ENCODE assay signal across 17 cellular contexts in genomic region chr22:19766235-19766505, GRCh38. TPM values are rescaled to one million over a fixed set of nuclear protein-coding genes. Genes with fewer than 3 reads are reported as not detected.
A peak's percentile ranks its signal among the peaks of the same experiment; 100 is the strongest.
DNase-seq lines count a peak whose midpoint lies in the region; ATAC-seq, FAIRE-seq and TF ChIP-seq lines count a peak whose summit lies in the region.
"Had no signal": no experiment of that assay in that cellular context is flagged by ENCODE, and none has a peak within 500 bp of the region (broad histone marks: within the 10 kb centered on the region; RNA-seq: fewer than 3 reads in every experiment).

No MANE protein-coding gene starts in this region.

- no peak for TF ChIP-seq POLR2A in HepG2 (IDR thresholded peaks at IDR 0.05; ENCODE audit: insufficient read depth in 1 of 2, low read depth in 2 of 2, low read length in 2 of 2)
- no peak for TF ChIP-seq POLR2A in right lobe of liver (IDR thresholded peaks at IDR 0.05)
- no peak for TF ChIP-seq POLR2A in vagina (IDR thresholded peaks at IDR 0.05)

- intact Hi-C loops in HepG2 (cut with micrococcal nuclease; ENCODE audit: unreplicated experiment) (no loop called here), right lobe of liver (cut with DNase I) (no loop called here), lower lobe of right lung (cut with DNase I) (no loop called here), vagina (cut with DNase I) (no loop called here)

- no peak overlapping the region for H3K27ac Mint-ChIP-seq in astrocyte (ENCODE audit: unreplicated experiment)
- H3K27ac Mint-ChIP-seq: activated CD4-positive, alpha-beta T cell treated with anti-CD3 and anti-CD28 coated beads for 36 hours; memory B cell had no signal

- H4K20me1 ChIP-seq in HepG2 (ENCODE audit: insufficient read depth, low read length): peaks cover 3% of the 10 kb centered on the region; the same call in 1 of the 2 replicates
- H4K20me1 ChIP-seq in astrocyte (ENCODE audit: insufficient read depth, low read length): peaks cover 15% of the 10 kb centered on the region

- CTCF ChIA-PET in HepG2 (lab: Yijun Ruan, JAX; ENCODE audit: low intra/inter-chr PET ratio, low total read pairs): no interaction called here

- no peak for DNase-seq in HepG2 (ENCODE audit: low spot score)
- DNase-seq in right lobe of liver: no peak
- DNase-seq in astrocyte (ENCODE audit: low read depth): no peak
- DNase-seq in lower lobe of right lung: no peak
- DNase-seq in vagina (ENCODE audit: extremely low spot score in 2 of 2): no peak
- DNase-seq in foreskin melanocyte: no peak
- DNase-seq: BE2C, NCI-H1694, NCI-H510A, nucleus accumbens had no signal

- H2AFZ ChIP-seq in HepG2 (ENCODE audit: low read length) (no peak overlapping the region), astrocyte (ENCODE audit: low read depth, low read length) (no peak overlapping the region)

- H3K4me1 Mint-ChIP-seq in astrocyte (ENCODE audit: low read depth, unreplicated experiment): no peaks in the 10 kb centered on the region

- POLR2A ChIA-PET in HepG2 (lab: Yijun Ruan, JAX): no interaction called here

- H3K27me3 Mint-ChIP-seq in astrocyte (ENCODE audit: low read depth, unreplicated experiment): peaks cover 65% of the 10 kb centered on the region

- TF ChIP-seq EP300 in HepG2 (IDR thresholded peaks at IDR 0.05; ENCODE audit: low read depth in 2 of 2, low read length in 2 of 2) (no peak), HepG2 (CRISPR knock-in tag; IDR thresholded peaks at IDR 0.05; ENCODE audit: borderline replicate concordance) (no peak)

- peaks cover 3% of the 10 kb centered on the region for H3K36me3 Mint-ChIP-seq in astrocyte (ENCODE audit: low read depth, unreplicated experiment)
- H3K36me3 Mint-ChIP-seq: IgD-negative memory B cell, memory B cell had no signal

- H3K4me3 Mint-ChIP-seq in astrocyte (ENCODE audit: unreplicated experiment): no peak overlapping the region
- H3K4me3 Mint-ChIP-seq: activated CD4-positive, alpha-beta T cell treated with anti-CD3 and anti-CD28 coated beads for 36 hours had no signal

- ATAC-seq in HepG2 (no peak), right lobe of liver (no peak), lower lobe of right lung (no peak), GM21367 (IDR thresholded peaks at IDR 0.05; ENCODE audit: unreplicated experiment) (no peak), GM19324 (IDR thresholded peaks at IDR 0.05; ENCODE audit: low FRiP score, unreplicated experiment) (no peak)

- peak overlapping the region in 1 of 3 experiments; percentile 37; a peak in 1 of 6 replicates for H3K4me3 ChIP-seq in HepG2 (replicated peaks in 1 of 3; ENCODE audit: insufficient read depth in 1 of 3, low read depth in 2 of 3, low read length in 3 of 3)
- H3K4me3 ChIP-seq in right lobe of liver: peak overlapping the region in 1 of 3 donors; percentile 38
- no peak overlapping the region for H3K4me3 ChIP-seq in astrocyte (ENCODE audit: insufficient read depth, low read depth, low read length)
- H3K4me3 ChIP-seq in lower lobe of right lung: peak overlapping the region; percentile 44
- peak overlapping the region; percentile 41 to 44 for H3K4me3 ChIP-seq in vagina

- H3K4me1 ChIP-seq in HepG2 (ENCODE audit: insufficient read depth, low read length): peaks cover 34% of the 10 kb centered on the region
- H3K4me1 ChIP-seq in right lobe of liver: peaks cover 0 to 15% (median 0%) of the 10 kb centered on the region in 4 donors
- no peaks in the 10 kb centered on the region for H3K4me1 ChIP-seq in astrocyte (ENCODE audit: insufficient read depth, low read length)
- peaks cover 20% of the 10 kb centered on the region for H3K4me1 ChIP-seq in lower lobe of right lung
- H3K4me1 ChIP-seq in vagina: peaks cover 19% of the 10 kb centered on the region
- H3K4me1 ChIP-seq: BE2C had no signal

- H3K27ac ChIP-seq in HepG2 (ENCODE audit: extremely low read length, insufficient read depth, low read length) (no peak overlapping the region), right lobe of liver (no peak overlapping the region), astrocyte (ENCODE audit: low read depth, low read length) (no peak overlapping the region), lower lobe of right lung (peak overlapping the region; percentile 6), vagina (no peak overlapping the region)

- H3K27me3 ChIP-seq in HepG2 (ENCODE audit: control insufficient read depth in 1 of 2, insufficient read depth in 2 of 2, low read length in 2 of 2) (peaks cover 26 to 92% of the 10 kb centered on the region in 2 experiments), right lobe of liver (peaks cover 0 to 12% of the 10 kb centered on the region in 2 donors), astrocyte (ENCODE audit: insufficient read depth, low read length) (peaks cover 79% of the 10 kb centered on the region), lower lobe of right lung (ENCODE audit: low read depth) (peaks cover 98% of the 10 kb centered on the region), vagina (no peaks in the 10 kb centered on the region)

- FAIRE-seq in HepG2 (lab: Jason Lieb, UNC): no peak
- FAIRE-seq in astrocyte (lab: Jason Lieb, UNC): no peak

- no peaks in the 10 kb centered on the region for H3K79me2 ChIP-seq in HepG2 (ENCODE audit: insufficient read depth, low read length)
- H3K79me2 ChIP-seq in astrocyte (ENCODE audit: insufficient read depth, low read length): no peaks in the 10 kb centered on the region

- H3K9me3 Mint-ChIP-seq in astrocyte (ENCODE audit: unreplicated experiment): peaks cover 12% of the 10 kb centered on the region
- H3K9me3 Mint-ChIP-seq: memory B cell had no signal

- no TSS peak for BruUV-seq in HepG2 (replicated peaks; lab: Mats Ljungman, UMichigan)

- TF ChIP-seq CTCF in HepG2 (CRISPR knock-in tag; IDR thresholded peaks at IDR 0.05): no peak
- no peak for TF ChIP-seq CTCF in right lobe of liver (IDR thresholded peaks at IDR 0.05)
- no peak for TF ChIP-seq CTCF in astrocyte (IDR thresholded peaks at IDR 0.05; ENCODE audit: insufficient read depth, low read depth, low read length)
- no peak for TF ChIP-seq CTCF in lower lobe of right lung (IDR thresholded peaks at IDR 0.05)
- no peak for TF ChIP-seq CTCF in vagina (IDR thresholded peaks at IDR 0.05)

- H3K9me3 ChIP-seq in HepG2 (ENCODE audit: low read length) (no peaks in the 10 kb centered on the region), right lobe of liver (no peaks in the 10 kb centered on the region), astrocyte (ENCODE audit: insufficient read depth, low read depth, low read length) (peaks cover 3% of the 10 kb centered on the region), lower lobe of right lung (no peaks in the 10 kb centered on the region), vagina (no peaks in the 10 kb centered on the region)
- H3K9me3 ChIP-seq: BE2C had no signal

- H3K9ac ChIP-seq in HepG2 (ENCODE audit: insufficient read depth, low read depth, low read length): no peak overlapping the region
- H3K9ac ChIP-seq in astrocyte (ENCODE audit: low read length): no peak overlapping the region

- H3K4me2 ChIP-seq in HepG2 (ENCODE audit: low read depth, low read length) (no peak overlapping the region), astrocyte (ENCODE audit: low read length) (peak overlapping the region; percentile 52)

- WGBS in HepG2 (ENCODE audit: low lambda C conversion rate): no CpG with 5 or more reads among the region's 36 CpGs
- WGBS in right lobe of liver (ENCODE audit: insufficient coverage, low coverage, low lambda C conversion rate, missing lambda C conversion rate): no CpG with 5 or more reads among the region's 36 CpGs

- in situ Hi-C loops in HepG2 (cut with HindIII; ENCODE audit: extremely low pct_ligation_motif_present, low pct_unique_long_range_greater_than_20kb): no loop called here

- no peak for TF ChIP-seq RAD21 in HepG2 (CRISPR knock-in tag; IDR thresholded peaks at IDR 0.05)

- H3K36me3 ChIP-seq in HepG2 (replicated peaks in 1 of 2; ENCODE audit: control insufficient read depth in 1 of 2, insufficient read depth in 2 of 2, low read length in 2 of 2): no peaks in the 10 kb centered on the region
- H3K36me3 ChIP-seq in right lobe of liver: no peaks in the 10 kb centered on the region
- no peaks in the 10 kb centered on the region for H3K36me3 ChIP-seq in astrocyte (ENCODE audit: insufficient read depth, low read length)
- no peaks in the 10 kb centered on the region for H3K36me3 ChIP-seq in lower lobe of right lung
- H3K36me3 ChIP-seq in vagina: no peaks in the 10 kb centered on the region
- H3K36me3 ChIP-seq: BE2C had no signal

RNA-seq across cellular contexts. Expression of gene TBX1, which starts 5.6 kb away (rescaled TPM):
- total RNA-seq in HepG2 (2016; rRNA removed; fragmentation: Illumina TruSeq; extraction: Trizol) (not detected in 2 replicates), right lobe of liver (under 1 TPM in 4 of 6 experiments, not detected in 2; 0.24 to 0.37 (median 0.30) TPM), astrocyte (2.0 and 6.8 TPM in 2 replicates), lower lobe of right lung (13.5 TPM), vagina (7.1 TPM)
- total RNA-seq in HepG2 (2016; cell fraction: cytosol; rRNA removed; fragmentation: Illumina TruSeq; extraction: Trizol; ENCODE audit: low read depth): not detected in 2 replicates
- not detected in 2 replicates for total RNA-seq in HepG2 (2016; cell fraction: insoluble cytoplasmic fraction; rRNA removed; fragmentation: Illumina TruSeq; extraction: Trizol)
- total RNA-seq in HepG2 (2016; cell fraction: membrane; rRNA removed; fragmentation: Illumina TruSeq; extraction: Trizol): not detected in 2 replicates
- not detected in 2 replicates for total RNA-seq in HepG2 (2016; cell fraction: nucleus; rRNA removed; fragmentation: Illumina TruSeq; extraction: Trizol)
- not detected in 2 replicates for polyA plus RNA-seq in HepG2 (2011; rRNA removed)
- polyA plus RNA-seq in HepG2 (2011; cell fraction: cytosol; rRNA removed): 0.03 TPM in 1 of 2 replicates, not detected in the other
- polyA plus RNA-seq in HepG2 (2011; cell fraction: nucleus; rRNA removed): 0.23 TPM in 1 of 2 replicates, not detected in the other
- not detected in 2 replicates for polyA plus RNA-seq in HepG2 (2012)
- polyA plus RNA-seq in HepG2 (2016; cell fraction: cytosol; fragmentation: Illumina TruSeq; extraction: Trizol; ENCODE audit: low read depth): not detected in 2 replicates
- not detected in 2 replicates for polyA plus RNA-seq in HepG2 (2016; cell fraction: insoluble cytoplasmic fraction; fragmentation: Illumina TruSeq; extraction: Trizol; ENCODE audit: low read depth)
- polyA plus RNA-seq in HepG2 (2016; cell fraction: membrane; fragmentation: Illumina TruSeq; extraction: Trizol; ENCODE audit: low read depth): 0.08 TPM in 1 of 2 replicates, not detected in the other
- polyA plus RNA-seq in HepG2 (2016; cell fraction: nucleus; fragmentation: Illumina TruSeq; extraction: Trizol; ENCODE audit: insufficient read depth, low read depth): not detected in 2 replicates
- polyA minus RNA-seq in HepG2 (2011; rRNA and poly(A)+ RNA removed; ENCODE audit: low replicate concordance): not detected in 2 replicates
- polyA minus RNA-seq in HepG2 (2011; cell fraction: cytosol; rRNA and poly(A)+ RNA removed): not detected in 2 replicates
- not detected in 2 replicates for polyA minus RNA-seq in HepG2 (2011; cell fraction: nucleus; rRNA and poly(A)+ RNA removed)
- total RNA-seq: activated CD4-positive, alpha-beta T cell treated with anti-CD3 and anti-CD28 coated beads for 36 hours; T-helper 1 cell treated with Interleukin-12 subunit alpha and Interleukin-12 subunit beta and Interleukin-4 antibody, amounts not matched to agents 30 ng/mL and 1 ng/mL, for 36 hours; temporal lobe had no signal
- polyA plus RNA-seq: IgD-negative memory B cell had no signal

RNA-seq across cellular contexts. Expression of gene GP1BB, which starts 42.8 kb away (rescaled TPM):
- total RNA-seq in HepG2 (2016; rRNA removed; fragmentation: Illumina TruSeq; extraction: Trizol): not detected in 2 replicates
- total RNA-seq in HepG2 (2016; cell fraction: cytosol; rRNA removed; fragmentation: Illumina TruSeq; extraction: Trizol; ENCODE audit: low read depth): not detected in 2 replicates
- total RNA-seq in HepG2 (2016; cell fraction: insoluble cytoplasmic fraction; rRNA removed; fragmentation: Illumina TruSeq; extraction: Trizol): not detected in 2 replicates
- 0.10 TPM in 1 of 2 replicates, not detected in the other for total RNA-seq in HepG2 (2016; cell fraction: membrane; rRNA removed; fragmentation: Illumina TruSeq; extraction: Trizol)
- not detected in 2 replicates for total RNA-seq in HepG2 (2016; cell fraction: nucleus; rRNA removed; fragmentation: Illumina TruSeq; extraction: Trizol)
- polyA plus RNA-seq in HepG2 (2011; rRNA removed): 0.07 TPM in 1 of 2 replicates, not detected in the other
- polyA plus RNA-seq in HepG2 (2011; cell fraction: cytosol; rRNA removed): 0.16 TPM in 1 of 2 replicates, not detected in the other
- polyA plus RNA-seq in HepG2 (2011; cell fraction: nucleus; rRNA removed): 0.47 TPM in 1 of 2 replicates, not detected in the other
- not detected in 2 replicates for polyA plus RNA-seq in HepG2 (2012)
- not detected in 2 replicates for polyA plus RNA-seq in HepG2 (2016; cell fraction: cytosol; fragmentation: Illumina TruSeq; extraction: Trizol; ENCODE audit: low read depth)
- not detected in 2 replicates for polyA plus RNA-seq in HepG2 (2016; cell fraction: insoluble cytoplasmic fraction; fragmentation: Illumina TruSeq; extraction: Trizol; ENCODE audit: low read depth)
- not detected in 2 replicates for polyA plus RNA-seq in HepG2 (2016; cell fraction: membrane; fragmentation: Illumina TruSeq; extraction: Trizol; ENCODE audit: low read depth)
- not detected in 2 replicates for polyA plus RNA-seq in HepG2 (2016; cell fraction: nucleus; fragmentation: Illumina TruSeq; extraction: Trizol; ENCODE audit: insufficient read depth, low read depth)
- polyA minus RNA-seq in HepG2 (2011; rRNA and poly(A)+ RNA removed; ENCODE audit: low replicate concordance): 0.32 TPM in 1 of 2 replicates, not detected in the other
- polyA minus RNA-seq in HepG2 (2011; cell fraction: cytosol; rRNA and poly(A)+ RNA removed): not detected in 2 replicates
- polyA minus RNA-seq in HepG2 (2011; cell fraction: nucleus; rRNA and poly(A)+ RNA removed): not detected in 2 replicates
- total RNA-seq in right lobe of liver: 1 to 10 TPM in 1 of 6 experiments, under 1 TPM in 4, not detected in 1; 0.15 to 1.3 (median 0.62) TPM
- total RNA-seq in astrocyte: 0.95 and 2.8 TPM in 2 replicates
- 2.8 TPM for total RNA-seq in lower lobe of right lung
- 14.5 TPM for total RNA-seq in vagina
- total RNA-seq: activated CD4-positive, alpha-beta T cell treated with anti-CD3 and anti-CD28 coated beads for 36 hours; T-helper 1 cell treated with Interleukin-12 subunit alpha and Interleukin-12 subunit beta and Interleukin-4 antibody, amounts not matched to agents 30 ng/mL and 1 ng/mL, for 36 hours had no signal

RNA-seq across cellular contexts. Expression of gene SEPTIN5, which starts 51.9 kb away (rescaled TPM):
- total RNA-seq in HepG2 (2016; rRNA removed; fragmentation: Illumina TruSeq; extraction: Trizol) (not detected in 2 replicates), right lobe of liver (1 to 10 TPM; 1.3 to 3.7 (median 2.1) TPM), astrocyte (7.3 and 8.6 TPM in 2 replicates), lower lobe of right lung (9.3 TPM), vagina (67.3 TPM)
- 0.09 and 0.20 TPM in 2 replicates for total RNA-seq in HepG2 (2016; cell fraction: cytosol; rRNA removed; fragmentation: Illumina TruSeq; extraction: Trizol; ENCODE audit: low read depth)
- total RNA-seq in HepG2 (2016; cell fraction: insoluble cytoplasmic fraction; rRNA removed; fragmentation: Illumina TruSeq; extraction: Trizol): not detected in 2 replicates
- total RNA-seq in HepG2 (2016; cell fraction: membrane; rRNA removed; fragmentation: Illumina TruSeq; extraction: Trizol): 0.06 and 0.10 TPM in 2 replicates
- total RNA-seq in HepG2 (2016; cell fraction: nucleus; rRNA removed; fragmentation: Illumina TruSeq; extraction: Trizol): not detected in 2 replicates
- polyA plus RNA-seq in HepG2 (2011; rRNA removed): 0.33 and 0.55 TPM in 2 replicates
- 0.04 TPM in 1 of 2 replicates, not detected in the other for polyA plus RNA-seq in HepG2 (2011; cell fraction: cytosol; rRNA removed)
- polyA plus RNA-seq in HepG2 (2011; cell fraction: nucleus; rRNA removed): 0.57 and 0.82 TPM in 2 replicates
- 0.08 TPM in 1 of 2 replicates, not detected in the other for polyA plus RNA-seq in HepG2 (2012)
- polyA plus RNA-seq in HepG2 (2016; cell fraction: cytosol; fragmentation: Illumina TruSeq; extraction: Trizol; ENCODE audit: low read depth): 0.15 and 0.23 TPM in 2 replicates
- not detected in 2 replicates for polyA plus RNA-seq in HepG2 (2016; cell fraction: insoluble cytoplasmic fraction; fragmentation: Illumina TruSeq; extraction: Trizol; ENCODE audit: low read depth)
- polyA plus RNA-seq in HepG2 (2016; cell fraction: membrane; fragmentation: Illumina TruSeq; extraction: Trizol; ENCODE audit: low read depth): 0.23 and 0.58 TPM in 2 replicates
- 0.28 TPM in 1 of 2 replicates, not detected in the other for polyA plus RNA-seq in HepG2 (2016; cell fraction: nucleus; fragmentation: Illumina TruSeq; extraction: Trizol; ENCODE audit: insufficient read depth, low read depth)
- 1.0 and 1.5 TPM in 2 replicates for polyA minus RNA-seq in HepG2 (2011; rRNA and poly(A)+ RNA removed; ENCODE audit: low replicate concordance)
- polyA minus RNA-seq in HepG2 (2011; cell fraction: cytosol; rRNA and poly(A)+ RNA removed): not detected in 2 replicates
- polyA minus RNA-seq in HepG2 (2011; cell fraction: nucleus; rRNA and poly(A)+ RNA removed): 0.77 TPM in 1 of 2 replicates, not detected in the other
- total RNA-seq: T-helper 1 cell treated with Interleukin-12 subunit alpha and Interleukin-12 subunit beta and Interleukin-4 antibody, amounts not matched to agents 30 ng/mL and 1 ng/mL, for 36 hours had no signal
